24 cellular contexts compared by ENCODE assay signal in genomic region chr2:64313311-64313710, GRCh38.
DNase-seq lines count a peak whose midpoint lies in the region; ATAC-seq and TF ChIP-seq lines count a peak whose summit lies in the region.
"Had no signal": no experiment of that assay in that cellular context is flagged by ENCODE, and none has a peak within 500 bp of the region (broad histone marks: within the 10 kb centered on the region; RNA-seq: fewer than 3 reads in every experiment).

No MANE protein-coding gene starts in this region.

- TF ChIP-seq EP300 in gastroesophageal sphincter (IDR thresholded peaks at IDR 0.05), result no peak
- no peak for TF ChIP-seq EP300 in ovary (IDR thresholded peaks at IDR 0.05)

- peak overlapping the region; percentile 42 for H2AFZ ChIP-seq in smooth muscle cell (ENCODE audit: low read depth)

- WGBS in smooth muscle cell (ENCODE audit: low lambda C conversion rate), result 72% methylated on average over 4 of the region's 4 CpGs
- WGBS in gastroesophageal sphincter (ENCODE audit: low coverage in 1 of 2), 2 donors, result 27 to 63% methylated on average over 3 of the region's 4 CpGs
- 30 to 34% (median 34%) methylated on average over 4 of the region's 4 CpGs for WGBS in ovary, 3 donors

- intact Hi-C loops in left ventricle myocardium superior (cut with micrococcal nuclease), result no loop called here
- intact Hi-C loops in ovary (cut with DNase I), result loop anchor here in 1 of 4 donors (10.0 kb wide), 1 partner anchor 259 kb away; no protein-coding TSS in a partner anchor

- peaks cover 12% of the 10 kb centered on the region for H3K4me1 ChIP-seq in smooth muscle cell (ENCODE audit: low read depth)
- peaks cover 0 to 24% (median 0%) of the 10 kb centered on the region in 3 donors for H3K4me1 ChIP-seq in gastroesophageal sphincter
- no peaks in the 10 kb centered on the region for H3K4me1 ChIP-seq in ovary (ENCODE audit: insufficient read depth)
- H3K4me1 ChIP-seq: pancreas, Peyer's patch had no signal

- no peak overlapping the region for H3K4me2 ChIP-seq in smooth muscle cell
- H3K4me2 ChIP-seq: GM23338 had no signal

- H3K27ac ChIP-seq in smooth muscle cell (ENCODE audit: low read depth), result no peak overlapping the region
- no peak overlapping the region for H3K27ac ChIP-seq in gastroesophageal sphincter
- no peak overlapping the region for H3K27ac ChIP-seq in ovary
- H3K27ac ChIP-seq: Peyer's patch had no signal

- no peaks in the 10 kb centered on the region for H3F3A ChIP-seq in smooth muscle cell (ENCODE audit: low read depth)

- no peaks in the 10 kb centered on the region for H3K9me3 ChIP-seq in smooth muscle cell (replicated peaks; ENCODE audit: low read depth)
- H3K9me3 ChIP-seq in gastroesophageal sphincter, result no peaks in the 10 kb centered on the region
- no peaks in the 10 kb centered on the region for H3K9me3 ChIP-seq in ovary
- H3K9me3 ChIP-seq: pancreas, Peyer's patch, transverse colon had no signal

- H3K79me2 ChIP-seq in smooth muscle cell (ENCODE audit: low read depth), result no peaks in the 10 kb centered on the region

- H4K20me1 ChIP-seq in smooth muscle cell (ENCODE audit: low read depth), result no peaks in the 10 kb centered on the region

- no peaks in the 10 kb centered on the region for H3K36me3 ChIP-seq in smooth muscle cell (ENCODE audit: low read depth)
- no peaks in the 10 kb centered on the region for H3K36me3 ChIP-seq in gastroesophageal sphincter
- no peaks in the 10 kb centered on the region for H3K36me3 ChIP-seq in ovary
- H3K36me3 ChIP-seq: pancreas, Peyer's patch, transverse colon had no signal

- DNase-seq in RPMI8226 (peak; percentile 26), cerebellum (ENCODE audit: low spot score) (peak; percentile 21), left ventricle myocardium superior (no peak), smooth muscle cell (lab: John Stamatoyannopoulos, UW; ENCODE audit: unreplicated experiment) (no peak), amniotic stem cell (lab: John Stamatoyannopoulos, UW) (no peak), ovary (no peak)
- DNase-seq in stimulated activated CD4-positive, alpha-beta T cell treated with anti-CD3 and anti-CD28 coated beads, Interleukin-4, amount 100 ng/mL, for 24 hours, result no peak
- DNase-seq: activated CD4-positive, alpha-beta T cell treated with anti-CD3 and anti-CD28 coated beads, Interleukin-2, amount 10 ng/mL, durations not matched to agents 7 days and 5 days; activated gamma-delta T cell; activated T-cell treated with anti-CD3 and anti-CD28 coated beads, Interleukin-2, amount 50 U/mL, for 24 hours; CD8-positive, alpha-beta memory T cell; cerebellar nuclear complex; NCI-H146; NCI-H82; pancreas; Peyer's patch; small intestine; stimulated activated CD4-positive, alpha-beta T cell treated with anti-CD3 and anti-CD28 coated beads, Interleukin-1b, Interleukin-23, amount 100 ng/mL, for 48 hours; stimulated activated CD8-positive, alpha-beta memory T cell treated with anti-CD3 and anti-CD28 coated beads, Interleukin-4, amount 100 ng/mL, for 48 hours; SW 1271; transverse colon had no signal

- no peak overlapping the region for H3K9ac ChIP-seq in smooth muscle cell (ENCODE audit: low read depth)

- H3K27me3 ChIP-seq in smooth muscle cell (ENCODE audit: low read depth) (no peaks in the 10 kb centered on the region), gastroesophageal sphincter (no peaks in the 10 kb centered on the region), ovary (no peaks in the 10 kb centered on the region)
- H3K27me3 ChIP-seq: pancreas, Peyer's patch, transverse colon had no signal

- peak; percentile 53 for ATAC-seq in left ventricle myocardium superior
- ATAC-seq in gastroesophageal sphincter, result no peak
- ATAC-seq: natural killer cell treated with Interleukin-12 subunit alpha and Interleukin-12 subunit beta and Interleukin-15 and Interleukin-18, amount 100 ng/mL, for 72 hours had no signal

- H3K4me3 ChIP-seq in smooth muscle cell, result no peak overlapping the region
- H3K4me3 ChIP-seq in gastroesophageal sphincter, result no peak overlapping the region
- H3K4me3 ChIP-seq in ovary, result no peak overlapping the region
- H3K4me3 ChIP-seq: GM23338, pancreas, Peyer's patch, transverse colon had no signal

- TF ChIP-seq POLR2A in gastroesophageal sphincter (IDR thresholded peaks at IDR 0.05) (no peak), ovary (IDR thresholded peaks at IDR 0.05) (no peak)

- TF ChIP-seq CTCF in smooth muscle cell (IDR thresholded peaks at IDR 0.05; ENCODE audit: borderline replicate concordance, insufficient read depth, poor library complexity, severe bottlenecking), result no peak
- no peak for TF ChIP-seq CTCF in gastroesophageal sphincter (IDR thresholded peaks at IDR 0.05)
- TF ChIP-seq CTCF in ovary (IDR thresholded peaks at IDR 0.05), result no peak

Comparison
In these comparisons a context has a peak if more than half of its experiments do, and no peak if none do; other contexts are left out.
1. DNase-seq: peak in RPMI8226 (single experiment) and cerebellum (single experiment); none in left ventricle myocardium superior (single experiment), smooth muscle cell (single experiment), amniotic stem cell (single experiment), stimulated activated CD4-positive, alpha-beta T cell treated with anti-CD3 and anti-CD28 coated beads, Interleukin-4, amount 100 ng/mL, for 24 hours (single experiment) and ovary (0 of 5).